ENCODE assay signal across 14 cellular contexts in genomic region chr1:81811757-81812371, GRCh38. TPM values are rescaled to one million over a fixed set of nuclear protein-coding genes. Genes with fewer than 3 reads are reported as not detected.
DNase-seq lines count a peak whose midpoint lies in the region; ATAC-seq and TF ChIP-seq lines count a peak whose summit lies in the region.
"Had no signal": no experiment of that assay in that cellular context is flagged by ENCODE, and none has a peak within 500 bp of the region (broad histone marks: within the 10 kb centered on the region; RNA-seq: fewer than 3 reads in every experiment).

No MANE protein-coding gene starts in this region.

- no peak overlapping the region for H3K4me2 ChIP-seq in HCT116 (ENCODE audit: low read length)

- no peak for TF ChIP-seq POLR2A in HCT116 (IDR thresholded peaks at IDR 0.05; ENCODE audit: borderline replicate concordance, extremely low read depth, insufficient read depth, insufficient read length)

- POLR2A ChIA-PET in AG04450 (lab: Yijun Ruan, JAX) (no interaction called here), HCT116 (lab: Charles Lee) (no interaction called here)

- no peaks in the 10 kb centered on the region for H3K9me3 ChIP-seq in AG04450 (ENCODE audit: control insufficient read depth, insufficient read depth, low read length)
- H3K9me3 ChIP-seq in HCT116 (ENCODE audit: control insufficient read depth in 1 of 2, insufficient read depth in 1 of 2, low read depth in 1 of 2, low read length in 2 of 2): no peaks in the 10 kb centered on the region
- H3K9me3 ChIP-seq: neutrophil, SJSA1 had no signal

- TF ChIP-seq CTCF in AG04450 (IDR thresholded peaks at IDR 0.05; ENCODE audit: low read depth, low read length) (0 out of 2 replicates have a peak, but pooled peaks have one; percentile 14), HCT116 (IDR thresholded peaks at IDR 0.05 in 2 of 3, conservative IDR thresholded peaks at IDR 0.05 in 1 of 3; ENCODE audit: borderline replicate concordance in 1 of 3, insufficient read depth in 1 of 3, low read depth in 2 of 3, low read length in 2 of 3) (peak in 1 of 3 experiments; percentile 23; a peak in 3 of 6 replicates), astrocyte of the spinal cord (IDR thresholded peaks at IDR 0.05; ENCODE audit: low read depth, low read length) (peak; percentile 40)

- H3K9ac ChIP-seq in HCT116 (ENCODE audit: low read length): no peak overlapping the region

- H3K27ac ChIP-seq in AG04450 (ENCODE audit: low read depth, low read length) (no peak overlapping the region), HCT116 (ENCODE audit: low read depth, low read length) (no peak overlapping the region)
- H3K27ac ChIP-seq: neutrophil, SJSA1 had no signal

- H3K27me3 ChIP-seq in AG04450 (ENCODE audit: control insufficient read depth, insufficient read depth, low read length) (no peaks in the 10 kb centered on the region), HCT116 (ENCODE audit: insufficient read depth, low read length) (no peaks in the 10 kb centered on the region)

- H3K79me2 ChIP-seq in HCT116 (ENCODE audit: insufficient read depth, low read length): no peaks in the 10 kb centered on the region

- H2AFZ ChIP-seq in HCT116 (ENCODE audit: low read depth, low read length, poor library complexity, severe bottlenecking): peak overlapping the region; percentile 59

- no peaks in the 10 kb centered on the region for H3K36me3 ChIP-seq in HCT116 (ENCODE audit: control insufficient read depth in 1 of 2, insufficient read depth in 2 of 2, low read length in 2 of 2)
- H3K36me3 ChIP-seq: neutrophil, SJSA1 had no signal

- no peak for DNase-seq in AG04450 (ENCODE audit: low read depth, low spot score)
- DNase-seq in HCT116 (ENCODE audit: low read depth, low spot score): peak; percentile 1
- DNase-seq in astrocyte of the spinal cord (ENCODE audit: low read depth, low spot score): peak; percentile 9
- DNase-seq in left lobe of liver (ENCODE audit: low spot score): no peak
- no peak for DNase-seq in HCEC 1CT
- DNase-seq in mesenteric fat pad (ENCODE audit: low spot score): no peak
- DNase-seq: activated CD4-positive, alpha-beta T cell treated with anti-CD3 and anti-CD28 coated beads, Interleukin-2, amount 10 ng/mL, durations not matched to agents 7 days and 5 days; activated naive CD4-positive, alpha-beta T cell treated with Interleukin-2 at 50 U/mL for 16 hours; DMS153; stimulated activated CD4-positive, alpha-beta T cell treated with anti-CD3 and anti-CD28 coated beads, Interleukin-2, amount 100 ng/mL, for 48 hours had no signal

- BruUV-seq in HCT116 (replicated peaks; lab: Mats Ljungman, UMichigan): no TSS peak

- intact Hi-C loops in HCT116 (cut with micrococcal nuclease): no loop called here

- CTCF ChIA-PET in AG04450 (lab: Charles Lee): no interaction called here
- CTCF ChIA-PET in HCT116 (lab: Charles Lee): no interaction called here

- RAD21 ChIA-PET in HCT116 (lab: Charles Lee; ENCODE audit: low non-redundant PET in 1 of 2, low total read pairs in 2 of 2, uncharacterized antibody in 2 of 2, unreplicated experiment in 2 of 2): no interaction called here

- ATAC-seq in HCT116 (no peak), left lobe of liver (peak; percentile 67), esophagus mucosa (no peak), HG02885 (IDR thresholded peaks at IDR 0.05; ENCODE audit: poor library complexity, unreplicated experiment) (no peak)

- H3K9me2 ChIP-seq in HCT116 (ENCODE audit: insufficient read depth): no peaks in the 10 kb centered on the region

- in situ Hi-C loops in astrocyte of the spinal cord (cut with HindIII; ENCODE audit: low sequenced_read_pairs): no loop called here

- TF ChIP-seq RAD21 in HCT116 (IDR thresholded peaks at IDR 0.05; ENCODE audit: low read depth): peak; percentile 36; the same call in 1 of the 2 replicates

- no peaks in the 10 kb centered on the region for H4K20me1 ChIP-seq in HCT116 (ENCODE audit: insufficient read depth)

- no peaks in the 10 kb centered on the region; a peak in 1 of 4 replicates for H3K4me1 ChIP-seq in HCT116 (ENCODE audit: control insufficient read depth in 1 of 2, insufficient read depth in 2 of 2, low read length in 2 of 2)
- H3K4me1 ChIP-seq: SJSA1 had no signal

- H3K4me3 ChIP-seq in AG04450 (ENCODE audit: low read depth, low read length) (no peak overlapping the region), HCT116 (replicated peaks in 1 of 2; ENCODE audit: low read depth in 1 of 2, low read length in 2 of 2) (no peak overlapping the region), astrocyte of the spinal cord (ENCODE audit: low read depth, low read length) (no peak overlapping the region)
- H3K4me3 ChIP-seq: SJSA1 had no signal

TF ChIP-seq in HCT116, 20 proteins besides CTCF, POLR2A, EP300 and RAD21:
- no peak for TF ChIP-seq MAX (IDR thresholded peaks at IDR 0.05)
- no peak for TF ChIP-seq REST (IDR thresholded peaks at IDR 0.05; ENCODE audit: low read depth)
- no peak for TF ChIP-seq CBX3 (IDR thresholded peaks at IDR 0.05; ENCODE audit: low read depth)
- TF ChIP-seq EZH2phosphoT487 (IDR thresholded peaks at IDR 0.05; ENCODE audit: borderline replicate concordance): no peak
- no peak for TF ChIP-seq ZNF274 (IDR thresholded peaks at IDR 0.05; ENCODE audit: low read depth, low read length)
- no peak for TF ChIP-seq SRF (IDR thresholded peaks at IDR 0.05; ENCODE audit: low read depth)
- TF ChIP-seq ZBTB33 (IDR thresholded peaks at IDR 0.05; ENCODE audit: extremely low read depth, insufficient replicate concordance, low read length): no peak
- no peak for TF ChIP-seq CEBPB (IDR thresholded peaks at IDR 0.05; ENCODE audit: low read depth)
- TF ChIP-seq ATF3 (IDR thresholded peaks at IDR 0.05): no peak
- no peak for TF ChIP-seq YY1 (IDR thresholded peaks at IDR 0.05; ENCODE audit: extremely low read depth, insufficient replicate concordance, low read depth, low read length)
- no peak for TF ChIP-seq EZH2 (IDR thresholded peaks at IDR 0.05)
- no peak for TF ChIP-seq ELF1 (IDR thresholded peaks at IDR 0.05; ENCODE audit: borderline replicate concordance, low read depth)
- TF ChIP-seq ZFX (IDR thresholded peaks at IDR 0.05): no peak
- TF ChIP-seq FOSL1 (IDR thresholded peaks at IDR 0.05; ENCODE audit: low read depth): no peak
- no peak for TF ChIP-seq SP1 (IDR thresholded peaks at IDR 0.05; ENCODE audit: low read depth)
- TF ChIP-seq JUND (IDR thresholded peaks at IDR 0.05): no peak
- no peak for TF ChIP-seq EGR1 (IDR thresholded peaks at IDR 0.05; ENCODE audit: low read depth)

RNA-seq across cellular contexts. Expression of gene ADGRL2, which starts 11.1 kb away (rescaled TPM):
- polyA plus RNA-seq in AG04450 (2011; rRNA removed): 22.7 and 24.8 TPM in 2 replicates
- 30.4 and 35.0 TPM in 2 replicates for polyA minus RNA-seq in AG04450 (2011; rRNA and poly(A)+ RNA removed)
- total RNA-seq in HCT116 (2021; ENCODE audit: unreplicated experiment) (0.20 TPM), left lobe of liver (36.5 TPM), esophagus mucosa (40.5 TPM), mesenteric fat pad (37.1 TPM)
- polyA plus RNA-seq in HCT116 (2012): not detected in 2 replicates
- total RNA-seq: activated CD4-positive, alpha-beta T cell treated with anti-CD3 and anti-CD28 coated beads, Interleukin-2, amount 10 ng/mL, durations not matched to agents 7 days and 5 days had no signal

Comparison
In these comparisons a context has a peak if more than half of its experiments do, and no peak if none do; other contexts are left out.
1. DNase-seq: peak in HCT116 (single experiment) and astrocyte of the spinal cord (single experiment); none in AG04450 (single experiment), left lobe of liver (single experiment), HCEC 1CT (single experiment) and mesenteric fat pad (single experiment).
2. RNA of gene ADGRL2, which starts 11.1 kb away (total RNA-seq): 40.5 TPM in esophagus mucosa (single experiment), 37.1 TPM in mesenteric fat pad (single experiment) and 36.5 TPM in left lobe of liver (single experiment); 0.20 TPM in HCT116 (single experiment); every median in the first group is over 10 times any median in the second.